18 cellular contexts compared by ENCODE assay signal in genomic region chr19:1749373-1750342, GRCh38. TPM values are rescaled to one million over a fixed set of nuclear protein-coding genes. Genes with fewer than 3 reads are reported as not detected.
DNase-seq lines count a peak whose midpoint lies in the region; ATAC-seq, FAIRE-seq and TF ChIP-seq lines count a peak whose summit lies in the region.
"Had no signal": no experiment of that assay in that cellular context is flagged by ENCODE, and none has a peak within 500 bp of the region (broad histone marks: within the 10 kb centered on the region; RNA-seq: fewer than 3 reads in every experiment).

No MANE protein-coding gene starts in this region.

- H3K9me3 ChIP-seq in HUES6 (ENCODE audit: control insufficient read depth, insufficient read depth, low read depth, low read length) (no peaks in the 10 kb centered on the region), H1 (ENCODE audit: insufficient read depth in 2 of 2, low read depth in 1 of 2, low read length in 1 of 2) (no peaks in the 10 kb centered on the region; a peak in 1 of 4 replicates), psoas muscle (no peaks in the 10 kb centered on the region), trophoblast cell (ENCODE audit: insufficient read depth, low read depth, low read length) (peaks cover 9% of the 10 kb centered on the region), MG63 (no peaks in the 10 kb centered on the region)
- H3K9me3 ChIP-seq: colonic mucosa had no signal

- no peak for TF ChIP-seq RAD21 in H1 (IDR thresholded peaks at IDR 0.05 in 1 of 2, conservative IDR thresholded peaks at IDR 0.05 in 1 of 2; ENCODE audit: low read depth in 2 of 2, low read length in 2 of 2)

- H3K56ac ChIP-seq in H1 (replicated peaks; ENCODE audit: insufficient read length, low read depth, low read length) = no peak overlapping the region

- H3K36me3 Mint-ChIP-seq in T-helper 2 cell treated with Interferon-gamma antibody and Interleukin-4, amounts not matched to agents 5 μg/mL and 100 μg/mL, for 36 hours (ENCODE audit: low read depth) = peaks cover 1% of the 10 kb centered on the region

- H3K14ac ChIP-seq in H1 (ENCODE audit: insufficient read length) = no peak overlapping the region
- no peak overlapping the region for H3K14ac ChIP-seq in trophoblast cell (ENCODE audit: low read length)

- FAIRE-seq in H1 (lab: Jason Lieb, UNC) = no peak

- no peak overlapping the region for H3K27ac Mint-ChIP-seq in T-helper 2 cell treated with Interferon-gamma antibody and Interleukin-4, amounts not matched to agents 5 μg/mL and 100 μg/mL, for 36 hours

- H2AFZ ChIP-seq in H1 (ENCODE audit: low read length) (no peak overlapping the region), trophoblast cell (ENCODE audit: insufficient read depth, low read length, poor library complexity) (no peak overlapping the region)

- CTCF ChIA-PET in H1 (lab: Charles Lee; ENCODE audit: partially characterized antibody) = interaction anchor here (1.2 kb wide), 1 partner anchor 24 kb away, joined by 3 read pairs; no protein-coding TSS in a partner anchor

- H2BK12ac ChIP-seq in H1 (ENCODE audit: low read depth, low read length) (0 out of 2 replicates have a peak overlapping the region, but pooled peaks have one; percentile 60), trophoblast cell (ENCODE audit: low read length) (no peak overlapping the region)

- H2BK5ac ChIP-seq in H1 (ENCODE audit: low read depth, low read length) = no peak overlapping the region
- no peak overlapping the region for H2BK5ac ChIP-seq in trophoblast cell (ENCODE audit: low read depth, low read length, poor library complexity)

- intact Hi-C loops in psoas muscle (cut with DNase I) = no loop called here
- intact Hi-C loops in left colon (cut with DNase I, micrococcal nuclease) = no loop called here

- H3K23me2 ChIP-seq in H1 (ENCODE audit: low read depth, low read length) = peaks cover 5% of the 10 kb centered on the region; the same call in 1 of the 2 replicates

- H3K4me1 ChIP-seq in HUES6 (ENCODE audit: control insufficient read depth, insufficient read depth, low read length) = peaks cover 25% of the 10 kb centered on the region
- peaks cover 0 to 49% (median 26%) of the 10 kb centered on the region in 4 experiments; a peak in 6 of 7 replicates for H3K4me1 ChIP-seq in H1 (replicated peaks in 1 of 4; ENCODE audit: control insufficient read depth in 3 of 4, insufficient read depth in 4 of 4, low read length in 3 of 4)
- H3K4me1 ChIP-seq in psoas muscle = peaks cover 11% of the 10 kb centered on the region
- H3K4me1 ChIP-seq in trophoblast cell (ENCODE audit: control insufficient read depth in 1 of 2, insufficient read depth in 2 of 2, low read length in 2 of 2) = no peaks in the 10 kb centered on the region

- no peak for TF ChIP-seq POLR2A in H1 (IDR thresholded peaks at IDR 0.05; ENCODE audit: control extremely low read depth in 1 of 2, low read depth in 2 of 2, low read length in 2 of 2)

- ATAC-seq in psoas muscle = no peak
- ATAC-seq in left colon = no peak

- no peak overlapping the region for H3K9ac ChIP-seq in HUES6 (ENCODE audit: low read length)
- no peak overlapping the region for H3K9ac ChIP-seq in H1 (replicated peaks in 1 of 4; ENCODE audit: extremely low read depth in 1 of 4, low read depth in 3 of 4, low read length in 3 of 4)
- no peak overlapping the region for H3K9ac ChIP-seq in trophoblast cell (ENCODE audit: low read length)

- H3K4me3 ChIP-seq in HUES6 (ENCODE audit: low read depth, low read length) = peak overlapping the region; percentile 49
- H3K4me3 ChIP-seq in H1 (ENCODE audit: extremely low read depth in 1 of 4, insufficient read depth in 2 of 4, low read depth in 3 of 4, low read length in 4 of 4) = peak overlapping the region in 1 of 4 experiments; percentile 59; a peak in 2 of 8 replicates
- H3K4me3 ChIP-seq in psoas muscle = peak overlapping the region; percentile 22
- H3K4me3 ChIP-seq in trophoblast cell (ENCODE audit: low read depth, low read length) = no peak overlapping the region
- H3K4me3 ChIP-seq in MG63 = no peak overlapping the region
- H3K4me3 ChIP-seq: colonic mucosa had no signal

- H3K23ac ChIP-seq in H1 (ENCODE audit: insufficient read length) = no peak overlapping the region
- no peak overlapping the region for H3K23ac ChIP-seq in trophoblast cell (ENCODE audit: low read length)

- H4K91ac ChIP-seq in H1 (replicated peaks; ENCODE audit: insufficient read length, low read length) = no peak overlapping the region
- no peak overlapping the region for H4K91ac ChIP-seq in trophoblast cell (ENCODE audit: low read depth, low read length)

- TF ChIP-seq CTCF in H1 (IDR thresholded peaks at IDR 0.05; ENCODE audit: control extremely low read depth in 1 of 3, insufficient read depth in 1 of 3, low read depth in 1 of 3, low read length in 3 of 3) (no peak), psoas muscle (IDR thresholded peaks at IDR 0.05) (no peak)

- no peak for DNase-seq in T-helper 2 cell treated with Interferon-gamma antibody and Interleukin-4, amounts not matched to agents 5 μg/mL and 100 μg/mL, for 36 hours (ENCODE audit: low spot score)
- DNase-seq in T-helper 2 cell (no peak), H1 (ENCODE audit: low read depth in 1 of 2, low spot score in 2 of 2) (no peak), psoas muscle (no peak), trophoblast cell (no peak), MG63 (no peak), left colon (no peak)
- DNase-seq: ACHN; activated CD4-positive, alpha-beta T cell treated with anti-CD3 and anti-CD28 coated beads for 1 hour; activated gamma-delta T cell treated with Interleukin-2 at 50 U/mL for 16 hours; colonic mucosa; foreskin melanocyte; NCI-H524; posterior cingulate gyrus; stimulated activated CD4-positive, alpha-beta T cell treated with anti-CD3 and anti-CD28 coated beads, Interleukin-4, amount 100 ng/mL, for 1 hour had no signal

- no peak overlapping the region for H4K8ac ChIP-seq in H1 (ENCODE audit: extremely low read depth, insufficient read depth, low read length)
- H4K8ac ChIP-seq in trophoblast cell (ENCODE audit: low read depth, low read length) = no peak overlapping the region

- H2BK120ac ChIP-seq in H1 (replicated peaks; ENCODE audit: low read depth, low read length) (no peak overlapping the region), trophoblast cell (ENCODE audit: insufficient read depth, low read length, poor library complexity) (no peak overlapping the region)

- peaks cover 9% of the 10 kb centered on the region for H3K4me1 Mint-ChIP-seq in T-helper 2 cell treated with Interferon-gamma antibody and Interleukin-4, amounts not matched to agents 5 μg/mL and 100 μg/mL, for 36 hours (ENCODE audit: low read depth)

- H3K79me2 ChIP-seq in H1 (ENCODE audit: control insufficient read depth in 1 of 2, insufficient read depth in 2 of 2, low read length in 2 of 2) = no peaks in the 10 kb centered on the region
- H3K79me2 ChIP-seq in trophoblast cell (ENCODE audit: control insufficient read depth, insufficient read depth, low read length, poor library complexity) = no peaks in the 10 kb centered on the region

- 0 out of 2 replicates have a peak overlapping the region, but pooled peaks have one; percentile 46 for H2BK15ac ChIP-seq in H1 (ENCODE audit: low read length)

- no peak overlapping the region for H2BK20ac ChIP-seq in H1 (ENCODE audit: low read length)

- no peak overlapping the region for H4K12ac ChIP-seq in trophoblast cell (ENCODE audit: low read depth, low read length)

- H3K27me3 ChIP-seq in HUES6 (ENCODE audit: control insufficient read depth, insufficient read depth, low read length) (peaks cover 96% of the 10 kb centered on the region), H1 (replicated peaks in 1 of 4; ENCODE audit: control insufficient read depth in 3 of 4, extremely low read depth in 1 of 4, insufficient read depth in 3 of 4, low read length in 3 of 4) (peaks cover 87 to 99% (median 94%) of the 10 kb centered on the region in 4 experiments), psoas muscle (ENCODE audit: insufficient read depth in 3 of 3, low read length in 2 of 3) (peaks cover 6 to 81% (median 48%) of the 10 kb centered on the region in 3 donors), trophoblast cell (ENCODE audit: insufficient read depth, low read length) (peaks cover 89% of the 10 kb centered on the region), MG63 (peaks cover 60% of the 10 kb centered on the region)

- H3K4ac ChIP-seq in H1 (replicated peaks; ENCODE audit: insufficient read length, low read depth, low read length) (no peak overlapping the region), trophoblast cell (ENCODE audit: low read depth, low read length) (no peak overlapping the region)

- H4K20me1 ChIP-seq in H1 (replicated peaks in 1 of 2; ENCODE audit: control insufficient read depth in 1 of 2, insufficient read depth in 2 of 2, low read length in 2 of 2) = peaks cover 7 to 12% of the 10 kb centered on the region in 2 experiments

- no peak overlapping the region for H2AK5ac ChIP-seq in H1 (ENCODE audit: low read depth, low read length)
- no peak overlapping the region for H2AK5ac ChIP-seq in trophoblast cell (ENCODE audit: low read length)

- H3K4me3 Mint-ChIP-seq in T-helper 2 cell treated with Interferon-gamma antibody and Interleukin-4, amounts not matched to agents 5 μg/mL and 100 μg/mL, for 36 hours = peak overlapping the region; percentile 46

- H4K5ac ChIP-seq in H1 (ENCODE audit: insufficient read length, low read depth, low read length) = no peak overlapping the region

- WGBS in H1 (ENCODE audit: extremely low coverage in 1 of 2, insufficient coverage in 1 of 2, insufficient read length in 1 of 2, insufficient replicate concordance in 2 of 2, low coverage in 1 of 2, low lambda C conversion rate in 2 of 2, missing lambda C conversion rate in 1 of 2), 2 experiments = 8% methylated on average over 63 of the region's 99 CpGs; no CpG with 5 or more reads in 1 of the 2 experiments
- 1% methylated on average over 83 to 99 of the region's 99 CpGs for WGBS in psoas muscle, 3 donors
- WGBS in trophoblast cell (ENCODE audit: extremely low coverage, insufficient coverage, insufficient read length) = no CpG with 5 or more reads among the region's 99 CpGs

- H3K18ac ChIP-seq in H1 (ENCODE audit: extremely low read depth, low read length) (no peak overlapping the region; the same call in 1 of the 2 replicates), trophoblast cell (ENCODE audit: low read length) (no peak overlapping the region)

- H3K27ac ChIP-seq in HUES6 (ENCODE audit: low read depth, low read length) = no peak overlapping the region
- H3K27ac ChIP-seq in H1 (ENCODE audit: low read depth, low read length) = no peak overlapping the region
- H3K27ac ChIP-seq in psoas muscle = no peak overlapping the region
- no peak overlapping the region for H3K27ac ChIP-seq in trophoblast cell (ENCODE audit: low read depth, low read length)
- H3K27ac ChIP-seq: colonic mucosa had no signal

- no peaks in the 10 kb centered on the region for H3K36me3 ChIP-seq in HUES6 (ENCODE audit: control insufficient read depth, insufficient read depth, low read length)
- peaks cover 0 to 29% (median 0%) of the 10 kb centered on the region in 4 experiments; a peak in 1 of 8 replicates for H3K36me3 ChIP-seq in H1 (ENCODE audit: control insufficient read depth in 2 of 4, insufficient read depth in 4 of 4, low read length in 3 of 4)
- H3K36me3 ChIP-seq in psoas muscle (ENCODE audit: insufficient read depth in 1 of 2, low read depth in 1 of 2) = no peaks in the 10 kb centered on the region
- H3K36me3 ChIP-seq in trophoblast cell (ENCODE audit: control insufficient read depth in 1 of 2, insufficient read depth in 2 of 2, low read length in 2 of 2) = no peaks in the 10 kb centered on the region
- H3K36me3 ChIP-seq in MG63 = no peaks in the 10 kb centered on the region
- H3K36me3 ChIP-seq: colonic mucosa had no signal

- no peaks in the 10 kb centered on the region for H3K9me3 Mint-ChIP-seq in T-helper 2 cell treated with Interferon-gamma antibody and Interleukin-4, amounts not matched to agents 5 μg/mL and 100 μg/mL, for 36 hours

- H3K79me1 ChIP-seq in H1 (ENCODE audit: low read depth, low read length) = no peaks in the 10 kb centered on the region
- no peaks in the 10 kb centered on the region for H3K79me1 ChIP-seq in trophoblast cell (ENCODE audit: low read length)

- POLR2A ChIA-PET in H1 (lab: Charles Lee; ENCODE audit: partially characterized antibody) = interaction anchor here (1.0 to 1.7 kb wide), 3 partner anchors 10 to 44 kb away, joined by 3 to 5 read pairs (median 3); no protein-coding TSS in a partner anchor

- peaks cover 59% of the 10 kb centered on the region for H3K27me3 Mint-ChIP-seq in T-helper 2 cell treated with Interferon-gamma antibody and Interleukin-4, amounts not matched to agents 5 μg/mL and 100 μg/mL, for 36 hours (ENCODE audit: low read depth)

- H3K4me2 ChIP-seq in H1 (ENCODE audit: insufficient read depth in 1 of 2, low read depth in 2 of 2, low read length in 2 of 2) (peak overlapping the region in 1 of 2 experiments; percentile 66; a peak in 2 of 4 replicates), trophoblast cell (ENCODE audit: low read length) (no peak overlapping the region)

- TF ChIP-seq EP300 in H1 (IDR thresholded peaks at IDR 0.05; ENCODE audit: borderline replicate concordance in 1 of 2, low read depth in 2 of 2, low read length in 2 of 2) = no peak

RNA-seq across cellular contexts. Expression of gene ONECUT3, which starts 3.6 kb away (rescaled TPM):
- not detected in 2 replicates for total RNA-seq in H1 (2021; fragmentation: NEBNext Ultra II Directional; extraction: Animal tissue kit (Norgen Biotek cat#: 25700))
- not detected in 2 replicates for polyA plus RNA-seq in H1 (2011; rRNA removed)
- polyA plus RNA-seq in H1 (2011; cell fraction: cytosol; rRNA removed) = not detected
- not detected for polyA plus RNA-seq in H1 (2011; cell fraction: nucleus; rRNA removed)
- polyA plus RNA-seq in H1 (2012, experiment 1 of 2) = 0.04 TPM in 1 of 4 replicates, not detected in the others
- polyA plus RNA-seq in H1 (2012, experiment 2 of 2) = 0.01 TPM
- polyA plus RNA-seq in H1 (2013, experiment 1 of 2) = not detected
- not detected for polyA plus RNA-seq in H1 (2013, experiment 2 of 2)
- polyA minus RNA-seq in H1 (2011; rRNA and poly(A)+ RNA removed) = not detected in 2 replicates
- polyA minus RNA-seq in H1 (2011; cell fraction: cytosol; rRNA and poly(A)+ RNA removed) = not detected
- not detected for polyA minus RNA-seq in H1 (2011; cell fraction: nucleus; rRNA and poly(A)+ RNA removed)
- total RNA-seq in psoas muscle = not detected
- not detected for polyA plus RNA-seq in psoas muscle
- not detected in 2 replicates for polyA plus RNA-seq in trophoblast cell (2013)
- total RNA-seq in MG63 (2014; rRNA removed; shearing (Covaris generic); ENCODE audit: low replicate concordance) = not detected in 2 replicates
- total RNA-seq in left colon = not detected
- total RNA-seq: liver, SK-MEL-5 had no signal
- polyA plus RNA-seq: liver had no signal

Comparison
In these comparisons a context has a peak if more than half of its experiments do, and no peak if none do; other contexts are left out.
1. H3K4me3 ChIP-seq: peak in HUES6 (single experiment) and psoas muscle (single experiment); none in trophoblast cell (single experiment) and MG63 (single experiment).